In genomic region chr19:13839938-13840750, GRCh38 we compare ENCODE assay signal across 8 cellular contexts. TPM values are rescaled to one million over a fixed set of nuclear protein-coding genes. Genes with fewer than 3 reads are reported as not detected.
DNase-seq lines count a peak whose midpoint lies in the region; ATAC-seq and TF ChIP-seq lines count a peak whose summit lies in the region.

No MANE protein-coding gene starts in this region.

- H3K4me1 Mint-ChIP-seq in activated CD4-positive, alpha-beta memory T cell treated with anti-CD3 and anti-CD28 coated beads for 36 hours (ENCODE audit: low read depth), result peaks cover 38% of the 10 kb centered on the region
- peaks cover 60% of the 10 kb centered on the region for H3K4me1 Mint-ChIP-seq in nephron progenitor cell

- CTCF ChIA-PET in BJ (lab: Yijun Ruan, JAX), result interaction anchor here (1.3 to 7.3 kb wide), 5 partner anchors 19 to 57 kb away, joined by 3 to 64 read pairs (median 4); no protein-coding TSS in a partner anchor
- CTCF ChIA-PET in activated CD4-positive, alpha-beta memory T cell treated with anti-CD3 and anti-CD28 coated beads for 36 hours (lab: Charles Lee), result interaction anchor here (0.6 to 4.3 kb wide), 6 partner anchors 7 to 297 kb away, joined by 3 to 25 read pairs (median 5); no protein-coding TSS in a partner anchor

- intact Hi-C loops in activated CD4-positive, alpha-beta memory T cell treated with anti-CD3 and anti-CD28 coated beads for 36 hours (cut with micrococcal nuclease), result loop anchor here (1.0 to 10.0 kb wide), 6 partner anchors 7 to 685 kb away; partner anchors contain the start of genes TECR and ZSWIM4

- H3K36me3 Mint-ChIP-seq in activated CD4-positive, alpha-beta memory T cell treated with anti-CD3 and anti-CD28 coated beads for 36 hours, result peaks cover 49% of the 10 kb centered on the region
- no peaks in the 10 kb centered on the region for H3K36me3 Mint-ChIP-seq in nephron progenitor cell (ENCODE audit: low read depth)

- DNase-seq in BJ (ENCODE audit: low read depth), result no peak
- DNase-seq in HUDEP-2 (lab: John Stamatoyannopoulos, UW; ENCODE audit: unreplicated experiment in 76 of 76), result peak in 65 of 76 experiments; percentile 33 to 94 (median 71)
- DNase-seq in activated CD4-positive, alpha-beta memory T cell treated with anti-CD3 and anti-CD28 coated beads for 36 hours, result peak; percentile 73
- peak; percentile 74 for DNase-seq in epithelial cell of esophagus (ENCODE audit: low read depth)
- no peak for DNase-seq in nephron progenitor cell
- no peak for DNase-seq in NCI-H2029 (lab: John Stamatoyannopoulos, UW)
- no peak for DNase-seq in NCI-H748 treated with DMSO at 0.1 percent for 48 hours (lab: John Stamatoyannopoulos, UW)

- H3K4me3 Mint-ChIP-seq in activated CD4-positive, alpha-beta memory T cell treated with anti-CD3 and anti-CD28 coated beads for 36 hours, result peak overlapping the region; percentile 91
- H3K4me3 Mint-ChIP-seq in nephron progenitor cell, result peak overlapping the region; percentile 94

- H3K9me3 Mint-ChIP-seq in activated CD4-positive, alpha-beta memory T cell treated with anti-CD3 and anti-CD28 coated beads for 36 hours, result no peaks in the 10 kb centered on the region
- H3K9me3 Mint-ChIP-seq in nephron progenitor cell, result no peaks in the 10 kb centered on the region

- peak overlapping the region; percentile 66 for H3K4me3 ChIP-seq in BJ (ENCODE audit: low read depth, low read length)
- H3K4me3 ChIP-seq in epithelial cell of esophagus (ENCODE audit: low read length), result peak overlapping the region; percentile 85

- POLR2A ChIA-PET in BJ (lab: Charles Lee), result interaction anchor here (0.5 to 1.5 kb wide), 5 partner anchors 13 to 286 kb away, joined by 3 to 25 read pairs (median 6); no protein-coding TSS in a partner anchor
- POLR2A ChIA-PET in activated CD4-positive, alpha-beta memory T cell treated with anti-CD3 and anti-CD28 coated beads for 36 hours (lab: Charles Lee), result interaction anchor here (0.6 to 5.3 kb wide), 9 partner anchors 9 to 685 kb away, joined by 3 to 80 read pairs (median 7); partner anchors contain the start of genes C19orf53 and ZSWIM4

- no peak for ATAC-seq in GM21381 (IDR thresholded peaks at IDR 0.05; ENCODE audit: unreplicated experiment)

- peaks cover 17% of the 10 kb centered on the region for H3K36me3 ChIP-seq in BJ (ENCODE audit: control insufficient read depth, insufficient read depth, low read length)

- peak overlapping the region; percentile 97 for H3K27ac Mint-ChIP-seq in activated CD4-positive, alpha-beta memory T cell treated with anti-CD3 and anti-CD28 coated beads for 36 hours
- H3K27ac Mint-ChIP-seq in nephron progenitor cell, result no peak overlapping the region

- TF ChIP-seq CTCF in BJ (IDR thresholded peaks at IDR 0.05; ENCODE audit: insufficient read depth, low read depth, low read length), result no peak
- no peak for TF ChIP-seq CTCF in epithelial cell of esophagus (IDR thresholded peaks at IDR 0.05; ENCODE audit: insufficient read depth, low read depth, low read length, missing control alignments)
- no peak for TF ChIP-seq CTCF in nephron progenitor cell (IDR thresholded peaks at IDR 0.05)

- H3K27me3 Mint-ChIP-seq in activated CD4-positive, alpha-beta memory T cell treated with anti-CD3 and anti-CD28 coated beads for 36 hours, result no peaks in the 10 kb centered on the region
- peaks cover 3% of the 10 kb centered on the region for H3K27me3 Mint-ChIP-seq in nephron progenitor cell (ENCODE audit: low read depth, poor library complexity)

- no peaks in the 10 kb centered on the region for H3K27me3 ChIP-seq in BJ (ENCODE audit: control insufficient read depth, insufficient read depth, low read length)

RNA-seq across cellular contexts. Expression of gene NANOS3, which starts 36.8 kb away (rescaled TPM):
- 0.20 and 0.55 TPM in 2 replicates for polyA plus RNA-seq in BJ (2011; rRNA removed)
- polyA minus RNA-seq in BJ (2011; rRNA and poly(A)+ RNA removed), result 0.52 TPM in 1 of 2 replicates, not detected in the other
- 1 to 10 TPM; 1.1 to 2.7 TPM for total RNA-seq in activated CD4-positive, alpha-beta memory T cell treated with anti-CD3 and anti-CD28 coated beads for 36 hours

RNA-seq across cellular contexts. Expression of gene ZSWIM4, which starts 44.9 kb away (rescaled TPM):
- polyA plus RNA-seq in BJ (2011; rRNA removed), result 4.0 and 5.7 TPM in 2 replicates
- 7.2 and 8.6 TPM in 2 replicates for polyA minus RNA-seq in BJ (2011; rRNA and poly(A)+ RNA removed)
- 10 to 100 TPM in 1 of 2 experiments, 1 to 10 TPM in 1; 9.2 to 10.2 TPM for total RNA-seq in activated CD4-positive, alpha-beta memory T cell treated with anti-CD3 and anti-CD28 coated beads for 36 hours

Comparison
In these comparisons a context has a peak if more than half of its experiments do, and no peak if none do; other contexts are left out.
1. DNase-seq: peak in HUDEP-2 (65 of 76), activated CD4-positive, alpha-beta memory T cell treated with anti-CD3 and anti-CD28 coated beads for 36 hours (single experiment) and epithelial cell of esophagus (single experiment); none in BJ (single experiment), nephron progenitor cell (single experiment), NCI-H2029 (single experiment) and NCI-H748 treated with DMSO at 0.1 percent for 48 hours (single experiment).